8 cellular contexts compared by ENCODE assay signal in genomic region chr3:4656059-4656458, GRCh38.
A peak's percentile ranks its signal among the peaks of the same experiment; 100 is the strongest.
DNase-seq lines count a peak whose midpoint lies in the region; ATAC-seq and TF ChIP-seq lines count a peak whose summit lies in the region.

No MANE protein-coding gene starts in this region.

- POLR2A ChIA-PET in AG04450 (lab: Yijun Ruan, JAX) (no interaction called here), HEK293 (lab: Yijun Ruan, JAX) (no interaction called here), PC-3 (lab: Charles Lee; ENCODE audit: unreplicated experiment) (no interaction called here)

- H3K4me3 ChIP-seq in AG04450 (ENCODE audit: low read depth, low read length) (no peak overlapping the region), HEK293 (ENCODE audit: low read depth, low read length) (no peak overlapping the region), PC-3 (ENCODE audit: low read length) (no peak overlapping the region), endodermal cell (ENCODE audit: low read length) (no peak overlapping the region)

- H2AFZ ChIP-seq in PC-3 (ENCODE audit: low read length) = no peak overlapping the region

- H3K36me3 ChIP-seq in HEK293 (ENCODE audit: control insufficient read depth in 2 of 2, insufficient read depth in 1 of 2, low read length in 2 of 2) = peaks cover 0 to 26% of the 10 kb centered on the region in 2 experiments; a peak in 2 of 3 replicates
- peaks cover 3% of the 10 kb centered on the region; the same call in 1 of the 2 replicates for H3K36me3 ChIP-seq in PC-3 (ENCODE audit: low read depth, low read length)
- H3K36me3 ChIP-seq in endodermal cell (ENCODE audit: control insufficient read depth, insufficient read depth, low read length) = no peaks in the 10 kb centered on the region

- H3K4me1 Mint-ChIP-seq in endodermal cell = no peaks in the 10 kb centered on the region

- H4K20me1 ChIP-seq in PC-3 (ENCODE audit: low read length) = no peaks in the 10 kb centered on the region

- no peak overlapping the region for H3K27ac ChIP-seq in AG04450 (ENCODE audit: low read depth, low read length)
- H3K27ac ChIP-seq in HEK293 (ENCODE audit: extremely low read depth, low read depth, low read length) = no peak overlapping the region
- no peak overlapping the region for H3K27ac ChIP-seq in PC-3 (ENCODE audit: low read length)
- H3K27ac ChIP-seq in endodermal cell (ENCODE audit: low read depth, low read length) = no peak overlapping the region

- peak; percentile 98 for TF ChIP-seq CTCF in AG04450 (IDR thresholded peaks at IDR 0.05; ENCODE audit: low read depth, low read length)
- peak; percentile 88 for TF ChIP-seq CTCF in HEK293 (tag by site-specific recombination; IDR thresholded peaks at IDR 0.05)
- peak; percentile 98 for TF ChIP-seq CTCF in PC-3 (conservative IDR thresholded peaks at IDR 0.05; ENCODE audit: low read depth, low read length)
- peak; percentile 94 for TF ChIP-seq CTCF in endodermal cell (conservative IDR thresholded peaks at IDR 0.05)

- CTCF ChIA-PET in AG04450 (lab: Charles Lee) = interaction anchor here (0.5 to 4.4 kb wide), 21 partner anchors 19 to 541 kb away, joined by 3 to 55 read pairs (median 4); no protein-coding TSS in a partner anchor
- CTCF ChIA-PET in HEK293 (lab: Yijun Ruan, JAX) = interaction anchor here (0.6 to 2.7 kb wide), 25 partner anchors 8 to 1008 kb away, joined by 3 to 19 read pairs (median 3); no protein-coding TSS in a partner anchor
- CTCF ChIA-PET in PC-3 (lab: Charles Lee) = interaction anchor here (0.7 to 1.4 kb wide), 2 partner anchors 65 to 366 kb away, joined by 3 read pairs; no protein-coding TSS in a partner anchor

- BruUV-seq in PC-3 (replicated peaks; lab: Mats Ljungman, UMichigan) = no TSS peak

- no peak overlapping the region for H3K27ac Mint-ChIP-seq in endodermal cell

- no peaks in the 10 kb centered on the region for H3K79me2 ChIP-seq in PC-3 (ENCODE audit: low read length)

- H3K4me1 ChIP-seq in HEK293 (ENCODE audit: control insufficient read depth, insufficient read depth, low read length) (no peaks in the 10 kb centered on the region), PC-3 (ENCODE audit: insufficient read depth, low read length) (peaks cover 4% of the 10 kb centered on the region), endodermal cell (ENCODE audit: control insufficient read depth, insufficient read depth, low read length) (peaks cover 3% of the 10 kb centered on the region)

- no peak overlapping the region for H3K4me2 ChIP-seq in PC-3 (ENCODE audit: low read length)

- H3F3A ChIP-seq in PC-3 (ENCODE audit: low read length, unreplicated experiment) = no peaks in the 10 kb centered on the region

- WGBS in endodermal cell (ENCODE audit: insufficient coverage in 1 of 2, insufficient read length in 1 of 2), 2 experiments = 28 to 42% methylated on average over 2 to 6 of the region's 6 CpGs

- DNase-seq in AG04450 (ENCODE audit: low read depth, low spot score) (peak; percentile 44), PC-3 (peak; percentile 83), endodermal cell (peak; percentile 91), medulla oblongata (ENCODE audit: extremely low spot score) (peak; percentile 80), OCI-M2 (lab: John Stamatoyannopoulos, UW; ENCODE audit: unreplicated experiment) (no peak)

- ATAC-seq in PC-3 (peak; percentile 98), GM18873 (IDR thresholded peaks at IDR 0.05; ENCODE audit: low FRiP score, unreplicated experiment) (no peak), HG02973 (IDR thresholded peaks at IDR 0.05; ENCODE audit: unreplicated experiment) (no peak)

- H3K9me2 ChIP-seq in PC-3 (replicated peaks; ENCODE audit: low read length) = no peaks in the 10 kb centered on the region

- H3K9me3 ChIP-seq in AG04450 (ENCODE audit: control insufficient read depth, insufficient read depth, low read length) = no peaks in the 10 kb centered on the region
- no peaks in the 10 kb centered on the region for H3K9me3 ChIP-seq in HEK293 (ENCODE audit: control insufficient read depth, insufficient read depth, low read depth, low read length)
- H3K9me3 ChIP-seq in PC-3 (ENCODE audit: low read length) = no peaks in the 10 kb centered on the region
- no peaks in the 10 kb centered on the region for H3K9me3 ChIP-seq in endodermal cell (ENCODE audit: control insufficient read depth, low read length)

- H3K4me3 Mint-ChIP-seq in endodermal cell = no peak overlapping the region

- no peaks in the 10 kb centered on the region for H3K36me3 Mint-ChIP-seq in endodermal cell (ENCODE audit: low read depth)

- intact Hi-C loops in PC-3 (cut with micrococcal nuclease) = loop anchor here (1.0 to 10.0 kb wide), 7 partner anchors 41 to 466 kb away; partner anchors contain the start of genes ARL8B and BHLHE40

- H3K27me3 ChIP-seq in AG04450 (ENCODE audit: control insufficient read depth, insufficient read depth, low read length) (no peaks in the 10 kb centered on the region), PC-3 (ENCODE audit: low read length) (no peaks in the 10 kb centered on the region), endodermal cell (ENCODE audit: control insufficient read depth, insufficient read depth, low read length, poor library complexity, severe bottlenecking) (no peaks in the 10 kb centered on the region)

- H3K9me3 Mint-ChIP-seq in endodermal cell = no peaks in the 10 kb centered on the region

- H3K27me3 Mint-ChIP-seq in endodermal cell (ENCODE audit: insufficient read depth) = no peaks in the 10 kb centered on the region

- H3K9ac ChIP-seq in PC-3 (ENCODE audit: low read length) (no peak overlapping the region), endodermal cell (ENCODE audit: extremely low read depth, low read length, poor library complexity, severe bottlenecking) (no peak overlapping the region)

TF ChIP-seq in HEK293, 187 proteins besides CTCF, POLR2A, EP300 and RAD21 (continues in another document):
- TF ChIP-seq ZNF138 (tag by site-specific recombination; IDR thresholded peaks at IDR 0.05; ENCODE audit: borderline replicate concordance) (no peak), ZNF266 (tag by site-specific recombination; IDR thresholded peaks at IDR 0.05; ENCODE audit: low read depth) (no peak), ZBTB10 (tag by site-specific recombination; IDR thresholded peaks at IDR 0.05) (no peak), ZNF600 (tag by site-specific recombination; IDR thresholded peaks at IDR 0.05) (no peak), ZNF2 (tag by site-specific recombination; IDR thresholded peaks at IDR 0.05) (no peak), SCRT2 (tag by site-specific recombination; IDR thresholded peaks at IDR 0.05) (0 out of 2 replicates have a peak, but pooled peaks have one; percentile 59), ZNF654 (tag by site-specific recombination; IDR thresholded peaks at IDR 0.05; ENCODE audit: low read depth) (peak; percentile 88), ZNF48 (tag by site-specific recombination; IDR thresholded peaks at IDR 0.05) (no peak), ZNF660 (tag by site-specific recombination; IDR thresholded peaks at IDR 0.05) (no peak), ZNF140 (tag by site-specific recombination; IDR thresholded peaks at IDR 0.05) (no peak), ZNF555 (tag by site-specific recombination; conservative IDR thresholded peaks at IDR 0.05) (no peak), SCRT1 (tag by site-specific recombination; IDR thresholded peaks at IDR 0.05; ENCODE audit: borderline replicate concordance) (peak; percentile 72; the same call in 1 of the 2 replicates), ZNF473 (tag by site-specific recombination; IDR thresholded peaks at IDR 0.05) (no peak), ZNF768 (tag by site-specific recombination; IDR thresholded peaks at IDR 0.05) (no peak), ZBTB1 (tag by site-specific recombination; IDR thresholded peaks at IDR 0.05) (no peak)
